In the genomic region with DNA sequence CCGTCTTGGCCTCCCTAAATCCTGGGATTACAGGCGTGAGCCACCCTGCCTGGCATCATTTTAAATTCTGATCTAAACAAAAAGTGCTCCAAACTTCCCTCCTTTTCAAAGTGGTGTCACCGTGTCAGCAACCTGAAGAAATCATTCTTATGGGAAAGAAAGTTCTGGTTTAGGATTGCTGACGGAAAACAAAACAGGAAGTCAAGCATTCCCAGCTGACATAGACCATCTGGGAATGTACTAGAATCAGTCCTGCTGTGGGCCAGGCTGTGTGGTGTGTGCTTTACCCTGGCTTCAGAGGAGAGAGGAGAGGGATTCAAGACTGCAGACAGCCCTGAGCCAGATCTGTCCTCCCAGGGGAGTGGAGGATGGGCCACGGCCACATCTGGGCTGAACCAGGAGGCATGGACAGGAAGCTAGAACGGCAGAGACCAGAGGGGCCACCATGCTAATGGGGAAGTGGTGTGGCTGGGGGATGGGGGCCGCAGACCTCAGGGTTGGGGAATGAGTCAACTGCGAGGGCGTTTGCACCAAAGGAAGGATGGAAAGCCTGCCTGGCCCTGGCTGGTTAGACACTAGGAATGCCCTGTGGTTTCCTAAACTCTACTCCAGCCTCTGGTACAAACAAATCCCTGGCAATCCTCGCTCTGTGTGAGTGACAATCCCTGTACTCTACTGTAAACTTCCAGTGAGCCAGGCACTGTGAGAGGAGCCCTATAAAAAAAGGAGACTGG, we compare ENCODE assay signal across 8 cellular contexts. TPM values are rescaled to one million over a fixed set of nuclear protein-coding genes. Genes with fewer than 3 reads are reported as not detected.
DNase-seq lines count a peak whose midpoint lies in the region; ATAC-seq, FAIRE-seq and TF ChIP-seq lines count a peak whose summit lies in the region.

No MANE protein-coding gene starts in this region.

- ATAC-seq in GM18868 (IDR thresholded peaks at IDR 0.05; ENCODE audit: unreplicated experiment) (peak; percentile 70), HG02981 (IDR thresholded peaks at IDR 0.05; ENCODE audit: unreplicated experiment) (peak; percentile 78), upper lobe of right lung (peak; percentile 94)

- peak; percentile 95 for FAIRE-seq in RCC 7860 (lab: Jason Lieb, UNC)

- intact Hi-C loops in A673 (cut with micrococcal nuclease; ENCODE audit: unreplicated experiment) = no loop called here
- intact Hi-C loops in upper lobe of right lung (cut with DNase I) = no loop called here

- no TSS peak for BruUV-seq in A673 (replicated peaks; lab: Mats Ljungman, UMichigan)

- H3K36me3 ChIP-seq in A673 (ENCODE audit: insufficient read depth, low read length, poor library complexity, severe bottlenecking) = no peaks in the 10 kb centered on the region
- H3K36me3 ChIP-seq in mesodermal cell (ENCODE audit: control insufficient read depth, insufficient read depth, low read length) = no peaks in the 10 kb centered on the region
- no peaks in the 10 kb centered on the region for H3K36me3 ChIP-seq in upper lobe of right lung

- POLR2A ChIA-PET in A673 (lab: Charles Lee; ENCODE audit: low non-redundant PET) = no interaction called here

- DNase-seq in A673 (ENCODE audit: low spot score) = no peak
- DNase-seq in RCC 7860 (ENCODE audit: low spot score) = peak; percentile 99
- peak; percentile 76 to 94 for DNase-seq in dermis microvascular lymphatic vessel endothelial cell (ENCODE audit: low read depth in 2 of 2)
- DNase-seq in upper lobe of right lung = peak; percentile 88
- no peak for DNase-seq in occipital lobe (lab: John Stamatoyannopoulos, UW)

- H3K27ac ChIP-seq in A673 (ENCODE audit: low read depth, low read length, poor library complexity, severe bottlenecking) (peak overlapping the region; percentile 55), mesodermal cell (ENCODE audit: low read depth, low read length, severe bottlenecking) (peak overlapping the region; percentile 98), upper lobe of right lung (peak overlapping the region; percentile 72)

- peaks cover 8% of the 10 kb centered on the region for H3K4me1 ChIP-seq in A673 (ENCODE audit: insufficient read depth, low read length, poor library complexity, severe bottlenecking)
- peaks cover 39% of the 10 kb centered on the region for H3K4me1 ChIP-seq in mesodermal cell (ENCODE audit: control insufficient read depth, insufficient read depth, low read length, poor library complexity, severe bottlenecking)
- H3K4me1 ChIP-seq in upper lobe of right lung = peaks cover 23% of the 10 kb centered on the region

- H3K4me3 ChIP-seq in A673 (ENCODE audit: low read depth, low read length, poor library complexity, severe bottlenecking) = no peak overlapping the region
- no peak overlapping the region for H3K4me3 ChIP-seq in mesodermal cell (ENCODE audit: extremely low read depth, insufficient read depth, low read length, poor library complexity, severe bottlenecking)
- H3K4me3 ChIP-seq in upper lobe of right lung = no peak overlapping the region

- H3K9me3 ChIP-seq in A673 (ENCODE audit: low read depth, low read length, poor library complexity, severe bottlenecking) (no peaks in the 10 kb centered on the region), mesodermal cell (ENCODE audit: control insufficient read depth, low read length) (no peaks in the 10 kb centered on the region), upper lobe of right lung (no peaks in the 10 kb centered on the region)

- no peak for TF ChIP-seq CTCF in A673 (conservative IDR thresholded peaks at IDR 0.05; ENCODE audit: low read depth, low read length)
- TF ChIP-seq CTCF in upper lobe of right lung (IDR thresholded peaks at IDR 0.05) = no peak

- WGBS in mesodermal cell (ENCODE audit: insufficient coverage in 2 of 2), 2 experiments = 27 to 32% methylated on average over 8 of the region's 10 CpGs

- no peaks in the 10 kb centered on the region for H3K27me3 ChIP-seq in A673 (replicated peaks; ENCODE audit: insufficient read depth, low read depth, low read length, poor library complexity)
- no peaks in the 10 kb centered on the region for H3K27me3 ChIP-seq in upper lobe of right lung

- CTCF ChIA-PET in A673 (lab: Charles Lee) = no interaction called here

RNA-seq across cellular contexts. Expression of a gene that starts 16.7 kb away (rescaled TPM):
- total RNA-seq in A673 (2021) (28.9 and 33.3 TPM in 2 replicates), dermis microvascular lymphatic vessel endothelial cell (28.8 and 31.5 TPM in 2 replicates), upper lobe of right lung (24.3 TPM), occipital lobe (105 TPM)
- polyA plus RNA-seq in mesodermal cell (2013, experiment 1 of 2) = 57.7 TPM
- 45.1 TPM for polyA plus RNA-seq in mesodermal cell (2013, experiment 2 of 2)

RNA-seq across cellular contexts. Expression of a gene that starts 18.3 kb away (rescaled TPM):
- 113 and 125 TPM in 2 replicates for total RNA-seq in A673 (2021)
- 21.1 and 22.3 TPM in 2 replicates for total RNA-seq in dermis microvascular lymphatic vessel endothelial cell
- polyA plus RNA-seq in mesodermal cell (2013, experiment 1 of 2) = 39.2 TPM
- polyA plus RNA-seq in mesodermal cell (2013, experiment 2 of 2) = 36.9 TPM
- 16.3 TPM for total RNA-seq in upper lobe of right lung
- total RNA-seq in occipital lobe = 19.3 TPM

Comparison
In these comparisons a context has a peak if more than half of its experiments do, and no peak if none do; other contexts are left out.
1. DNase-seq: peak in RCC 7860 (single experiment), dermis microvascular lymphatic vessel endothelial cell (2 of 2) and upper lobe of right lung (single experiment); none in A673 (single experiment) and occipital lobe (single experiment).
2. Peak in every context shown above with its lines, with median percentiles within 50 percentile points of each other: H3K27ac ChIP-seq and ATAC-seq.